34 cellular contexts compared by ENCODE assay signal in the genomic region with DNA sequence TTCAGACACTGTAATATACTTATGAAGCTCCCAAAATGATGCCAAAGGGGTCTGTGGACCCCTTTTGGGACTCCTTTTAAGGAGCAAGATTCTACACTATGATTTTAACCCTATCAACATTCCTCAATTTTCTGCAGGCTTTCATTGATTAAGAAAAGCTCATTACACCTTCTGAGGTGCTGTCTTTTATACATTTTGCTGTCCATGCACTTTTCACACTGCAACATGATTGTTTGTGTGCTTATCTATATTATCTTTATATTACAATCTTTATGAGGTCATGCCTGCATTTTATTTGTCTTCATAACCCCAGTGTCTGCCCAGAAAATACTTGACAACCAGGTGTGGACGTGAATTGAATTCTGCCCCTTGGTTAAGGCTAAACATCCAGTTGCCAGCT.
"Had no signal": no experiment of that assay in that cellular context is flagged by ENCODE, and none has a peak within 500 bp of the region (broad histone marks: within the 10 kb centered on the region; RNA-seq: fewer than 3 reads in every experiment).

No MANE protein-coding gene starts in this region.

- FAIRE-seq: astrocyte, TTC549 had no signal

- H3K36me3 ChIP-seq: adrenal gland, brain microvascular endothelial cell, breast epithelium had no signal

- H3K4me3 ChIP-seq: adrenal gland, body of pancreas, breast epithelium had no signal

- H3K9me3 ChIP-seq: adrenal gland, body of pancreas, breast epithelium had no signal

- DNase-seq: activated B cell treated with CpG ODN at 0.5 μM for 24 hours; activated CD4-positive, alpha-beta memory T cell treated with anti-CD3 and anti-CD28 coated beads for 36 hours; activated CD4-positive, alpha-beta T cell treated with anti-CD3 and anti-CD28 coated beads for 4 hours; activated CD4-positive, alpha-beta T cell treated with anti-CD3 and anti-CD28 coated beads, Interleukin-2, amount 10 ng/mL, durations not matched to agents 24 days and 14 days; activated CD4-positive, alpha-beta T cell treated with anti-CD3 and anti-CD28 coated beads, Interleukin-2, amount 50 U/mL, for 1 hour; activated CD4-positive, alpha-beta T cell treated with anti-CD3 and anti-CD28 coated beads, Interleukin-2, amount 50 U/mL, for 4 hours; activated CD4-positive, CD25-positive, alpha-beta regulatory T cell treated with anti-CD3 and anti-CD28 coated beads, Interleukin-2, amount 50 U/mL, for 72 hours; activated CD8-positive, alpha-beta memory T cell treated with anti-CD3 and anti-CD28 coated beads, Interleukin-2, amount 50 U/mL, for 4 hours; activated CD8-positive, alpha-beta T cell treated with anti-CD3 and anti-CD28 coated beads for 36 hours; activated effector memory CD4-positive, alpha-beta T cell treated with anti-CD3 and anti-CD28 coated beads, Interleukin-2, amount 50 U/mL, for 16 hours; activated gamma-delta T cell treated with Interleukin-2 at 50 U/mL for 16 hours; activated naive CD4-positive, alpha-beta T cell; activated naive CD4-positive, alpha-beta T cell treated with anti-CD3 and anti-CD28 coated beads for 36 hours; activated naive CD4-positive, alpha-beta T cell treated with anti-CD3 and anti-CD28 coated beads, Interleukin-2, amount 50 U/mL, for 16 hours; activated naive CD8-positive, alpha-beta T cell treated with anti-CD3 and anti-CD28 coated beads for 36 hours; activated T-cell treated with anti-CD3 and anti-CD28 coated beads for 4 hours; activated T-cell treated with anti-CD3 and anti-CD28 coated beads, Interleukin-2, amount 50 U/mL, for 1 hour; activated T-cell treated with anti-CD3 and anti-CD28 coated beads, Interleukin-2, amount 50 U/mL, for 4 hours; activated T-cell treated with anti-CD3 and anti-CD28 coated beads, Interleukin-2, amount 50 U/mL, for 72 hours; adrenal gland; amniotic stem cell; aorta; body of pancreas; brain microvascular endothelial cell; central memory CD4-positive, alpha-beta T cell; T-helper 1 cell; T-helper 2 cell; T-helper 9 cell had no signal

- H3K27ac ChIP-seq: adrenal gland, body of pancreas, brain microvascular endothelial cell, breast epithelium, VCaP had no signal

- ATAC-seq: activated CD8-positive, alpha-beta T cell treated with anti-CD3 and anti-CD28 coated beads for 36 hours; activated naive CD4-positive, alpha-beta T cell treated with anti-CD3 and anti-CD28 coated beads, Interleukin-2, amount 50 U/mL, for 72 hours; activated T-cell treated with anti-CD3 and anti-CD28 coated beads, Interleukin-2, amount 50 U/mL, for 4 hours; activated T-cell treated with anti-CD3 and anti-CD28 coated beads, Interleukin-2, amount 50 U/mL, for 72 hours; activated T-helper 17 cell treated with anti-CD3 and anti-CD28 coated beads, Interleukin-2, amount 50 U/mL, for 72 hours; body of pancreas had no signal

- H3K27me3 ChIP-seq: adrenal gland, body of pancreas, brain microvascular endothelial cell, breast epithelium had no signal

- H3K4me1 ChIP-seq: body of pancreas, breast epithelium had no signal
